Comparison of ENCODE assay signal across 20 cellular contexts in genomic region chr14:33455998-33456397, GRCh38.
"Had no signal": no experiment of that assay in that cellular context is flagged by ENCODE, and none has a peak within 500 bp of the region (broad histone marks: within the 10 kb centered on the region; RNA-seq: fewer than 3 reads in every experiment).

No MANE protein-coding gene starts in this region.

- H3K4me1 ChIP-seq: right lobe of liver, testis had no signal

- H3K36me3 ChIP-seq: gastroesophageal sphincter, right lobe of liver, tibial nerve had no signal

- DNase-seq: cortex of kidney; dorsolateral prefrontal cortex; effector memory CD4-positive, alpha-beta T cell; kidney; left cardiac atrium; left ventricle myocardium superior; mesenchymal stem cell; midbrain; psoas muscle; retina; right lobe of liver; stimulated activated CD4-positive, alpha-beta T cell treated with anti-CD3 and anti-CD28 coated beads, Interleukin-4, amount 100 ng/mL, for 24 hours; stimulated activated naive B cell treated with anti-CD40 and anti-IgM and Interleukin-4, amounts not matched to agents 10 μg/mL and 1 μg/mL and 100 μg/mL, for 72 hours; stimulated activated naive CD8-positive, alpha-beta T cell treated with anti-CD3 and anti-CD28 coated beads, Interleukin-15, amount 100 ng/mL, for 72 hours; testis had no signal

- H3K27ac ChIP-seq: gastroesophageal sphincter, psoas muscle, right lobe of liver, testis, tibial nerve had no signal

- H3K27me3 ChIP-seq: dorsolateral prefrontal cortex, gastroesophageal sphincter, right lobe of liver, testis, tibial nerve had no signal

- H3K9me3 ChIP-seq: gastroesophageal sphincter, psoas muscle, right lobe of liver, testis, tibial nerve had no signal

- ATAC-seq: esophagus mucosa; gastroesophageal sphincter; left cardiac atrium; left ventricle myocardium superior; natural killer cell treated with Interleukin-12 subunit alpha and Interleukin-12 subunit beta and Interleukin-15 and Interleukin-18, amount 100 ng/mL, for 72 hours; psoas muscle; right lobe of liver; stimulated activated naive B cell treated with anti-CD40 and anti-IgM and Interleukin-4, amounts not matched to agents 10 μg/mL and 1 μg/mL and 100 μg/mL, for 72 hours; stimulated activated naive CD8-positive, alpha-beta T cell treated with anti-CD3 and anti-CD28 coated beads, Interleukin-15, amount 100 ng/mL, for 72 hours had no signal

- H3K4me3 ChIP-seq: dorsolateral prefrontal cortex, gastroesophageal sphincter, lung, psoas muscle, right lobe of liver, testis, tibial nerve had no signal
